Comparison of ENCODE assay signal across 19 cellular contexts in genomic region chr19:7460562-7460966, GRCh38. TPM values are rescaled to one million over a fixed set of nuclear protein-coding genes. Genes with fewer than 3 reads are reported as not detected.
DNase-seq lines count a peak whose midpoint lies in the region; ATAC-seq and TF ChIP-seq lines count a peak whose summit lies in the region.
"Had no signal": no experiment of that assay in that cellular context is flagged by ENCODE, and none has a peak within 500 bp of the region (broad histone marks: within the 10 kb centered on the region; RNA-seq: fewer than 3 reads in every experiment).

No MANE protein-coding gene starts in this region.

- peak; percentile 50; the same call in 1 of the 3 replicates for ATAC-seq in SK-N-SH treated with all-trans-retinoic acid at 6 μM for 48 hours
- ATAC-seq in HG02588 (IDR thresholded peaks at IDR 0.05; ENCODE audit: unreplicated experiment): no peak
- ATAC-seq: heart left ventricle had no signal

- peaks cover 11% of the 10 kb centered on the region for H3K36me3 Mint-ChIP-seq in type B pancreatic cell

- POLR2A ChIA-PET in SK-N-SH (lab: Yijun Ruan, JAX): no interaction called here

- H3K9me3 ChIP-seq in SK-N-SH: no peaks in the 10 kb centered on the region
- H3K9me3 ChIP-seq: esophagus squamous epithelium, heart left ventricle, testis had no signal

- no peak for TF ChIP-seq RAD21 in SK-N-SH (IDR thresholded peaks at IDR 0.05; ENCODE audit: low read length)

- no peaks in the 10 kb centered on the region for H3K4me1 Mint-ChIP-seq in type B pancreatic cell (ENCODE audit: unreplicated experiment)
- H3K4me1 Mint-ChIP-seq: activated naive CD8-positive, alpha-beta T cell treated with anti-CD3 and anti-CD28 coated beads, Interleukin-2, amount 10 ng/mL, durations not matched to agents 7 days and 5 days had no signal

- H3K27me3 ChIP-seq in SK-N-SH (ENCODE audit: insufficient read depth): no peaks in the 10 kb centered on the region
- H3K27me3 ChIP-seq: esophagus squamous epithelium, heart left ventricle, testis had no signal

- H3K27ac ChIP-seq in SK-N-SH (ENCODE audit: low read depth in 2 of 2, low read length in 1 of 2): no peak overlapping the region
- H3K27ac ChIP-seq: 22Rv1, esophagus squamous epithelium, heart left ventricle, testis had no signal

- TF ChIP-seq EP300 in SK-N-SH (IDR thresholded peaks at IDR 0.05; ENCODE audit: borderline replicate concordance in 1 of 2, low read depth in 1 of 2, low read length in 1 of 2): no peak

- peaks cover under 1% of the 10 kb centered on the region for H3K9me3 Mint-ChIP-seq in type B pancreatic cell

- DNase-seq in SK-N-SH (no peak), amniotic epithelial cell (ENCODE audit: low read depth) (peak; percentile 62), iris pigment epithelial cell (ENCODE audit: low read depth) (peak; percentile 78), type B pancreatic cell (ENCODE audit: extremely low spot score, unreplicated experiment) (no peak), DMS153 (lab: John Stamatoyannopoulos, UW) (no peak), iPS-NIHi11 (ENCODE audit: low spot score) (no peak)
- DNase-seq: activated naive CD8-positive, alpha-beta T cell treated with anti-CD3 and anti-CD28 coated beads, Interleukin-2, amount 10 ng/mL, durations not matched to agents 7 days and 5 days; caudate nucleus; esophagus squamous epithelium; heart left ventricle; midbrain; MM.1S; NCI-H187 treated with DMSO at 0.1 percent for 48 hours; NCI-H446; RPMI8226; testis had no signal

- peak overlapping the region; percentile 29 for H3K27ac Mint-ChIP-seq in type B pancreatic cell
- H3K27ac Mint-ChIP-seq: activated naive CD8-positive, alpha-beta T cell treated with anti-CD3 and anti-CD28 coated beads, Interleukin-2, amount 10 ng/mL, durations not matched to agents 7 days and 5 days had no signal

- H4K20me1 ChIP-seq in SK-N-SH (ENCODE audit: insufficient read depth): no peaks in the 10 kb centered on the region

- H3K4me1 ChIP-seq in SK-N-SH (ENCODE audit: control insufficient read depth in 1 of 2, insufficient read depth in 2 of 2, low read depth in 1 of 2, low read length in 1 of 2): no peaks in the 10 kb centered on the region
- H3K4me1 ChIP-seq: esophagus squamous epithelium, heart left ventricle, testis had no signal

- H3F3A ChIP-seq in SK-N-SH (replicated peaks; ENCODE audit: insufficient read depth): no peaks in the 10 kb centered on the region

- 88% methylated on average over 13 of the region's 14 CpGs for WGBS in SK-N-SH (ENCODE audit: low lambda C conversion rate)

- no peaks in the 10 kb centered on the region for H3K9me2 ChIP-seq in SK-N-SH

- no peak for TF ChIP-seq CTCF in SK-N-SH (IDR thresholded peaks at IDR 0.05)
- no peak for TF ChIP-seq CTCF in type B pancreatic cell (conservative IDR thresholded peaks at IDR 0.05)

- no peaks in the 10 kb centered on the region for H3K27me3 Mint-ChIP-seq in type B pancreatic cell
- H3K27me3 Mint-ChIP-seq: activated naive CD8-positive, alpha-beta T cell treated with anti-CD3 and anti-CD28 coated beads, Interleukin-2, amount 10 ng/mL, durations not matched to agents 7 days and 5 days had no signal

- no peak overlapping the region for H2AFZ ChIP-seq in SK-N-SH (ENCODE audit: low read depth)

- no peak overlapping the region for H3K9ac ChIP-seq in SK-N-SH

- no peaks in the 10 kb centered on the region for H3K79me2 ChIP-seq in SK-N-SH (ENCODE audit: insufficient read depth)

- no peak overlapping the region for H3K4me3 Mint-ChIP-seq in type B pancreatic cell
- H3K4me3 Mint-ChIP-seq: activated naive CD8-positive, alpha-beta T cell treated with anti-CD3 and anti-CD28 coated beads, Interleukin-2, amount 10 ng/mL, durations not matched to agents 7 days and 5 days had no signal

- peaks cover 11 to 31% of the 10 kb centered on the region in 2 experiments for H3K36me3 ChIP-seq in SK-N-SH (replicated peaks in 1 of 2; ENCODE audit: control insufficient read depth in 1 of 2, insufficient read depth in 2 of 2, low read length in 1 of 2)

- no peak overlapping the region for H3K4me3 ChIP-seq in SK-N-SH (ENCODE audit: low read depth in 2 of 2, low read length in 1 of 2)
- H3K4me3 ChIP-seq: esophagus squamous epithelium, heart left ventricle, testis had no signal

- H3K4me2 ChIP-seq in SK-N-SH: no peak overlapping the region

- CTCF ChIA-PET in SK-N-SH (lab: Yijun Ruan, JAX): interaction anchor here (0.6 kb wide), 1 partner anchor 57 kb away, joined by 3 read pairs; no protein-coding TSS in a partner anchor

TF ChIP-seq in SK-N-SH treated with all-trans-retinoic acid at 6 μM for 48 hours, 23 proteins besides CTCF, POLR2A, EP300 and RAD21:
- TF ChIP-seq PPARA (CRISPR knock-in tag; IDR thresholded peaks at IDR 0.05; ENCODE audit: borderline replicate concordance): no peak
- TF ChIP-seq ZC3H10 (CRISPR knock-in tag; IDR thresholded peaks at IDR 0.05): no peak
- no peak for TF ChIP-seq RARB (CRISPR knock-in tag; IDR thresholded peaks at IDR 0.05)
- no peak for TF ChIP-seq POU6F1 (CRISPR knock-in tag; IDR thresholded peaks at IDR 0.05; ENCODE audit: borderline replicate concordance, low read depth)

TF ChIP-seq in SK-N-SH, 30 proteins besides CTCF, POLR2A, EP300 and RAD21:
- TF ChIP-seq ELF1 (IDR thresholded peaks at IDR 0.05) (no peak), RCOR1 (IDR thresholded peaks at IDR 0.05; ENCODE audit: low read length) (no peak), FOSL2 (IDR thresholded peaks at IDR 0.05; ENCODE audit: borderline replicate concordance, low read depth) (no peak), FOXM1 (IDR thresholded peaks at IDR 0.05; ENCODE audit: low read depth) (no peak), POLR2AphosphoS5 (IDR thresholded peaks at IDR 0.05; ENCODE audit: low read depth, low read length) (no peak)

RNA-seq across cellular contexts. Expression of gene PEX11G, which starts 28.3 kb away (rescaled TPM):
- polyA plus RNA-seq in SK-N-SH (2012; rRNA removed): 6.1 and 6.4 TPM in 2 replicates
- 3.9 and 5.3 TPM in 2 replicates for polyA plus RNA-seq in SK-N-SH (2012; cell fraction: cytosol; rRNA removed)
- 5.7 and 8.6 TPM in 2 replicates for polyA plus RNA-seq in SK-N-SH (2012; cell fraction: nucleus; rRNA removed)
- 4.8 and 5.7 TPM in 2 replicates for total RNA-seq in type B pancreatic cell (ENCODE audit: low replicate concordance)

RNA-seq across cellular contexts. Expression of gene ZNF358, which starts 55.3 kb away (rescaled TPM):
- polyA plus RNA-seq in SK-N-SH (2012; rRNA removed): 29.7 and 49.3 TPM in 2 replicates
- polyA plus RNA-seq in SK-N-SH (2012; cell fraction: cytosol; rRNA removed): 21.6 and 32.0 TPM in 2 replicates
- polyA plus RNA-seq in SK-N-SH (2012; cell fraction: nucleus; rRNA removed): 28.1 and 53.6 TPM in 2 replicates
- total RNA-seq in type B pancreatic cell (ENCODE audit: low replicate concordance): 49.8 and 67.1 TPM in 2 replicates

Comparison
In these comparisons a context has a peak if more than half of its experiments do, and no peak if none do; other contexts are left out.
1. DNase-seq: peak in amniotic epithelial cell (single experiment) and iris pigment epithelial cell (single experiment); none in SK-N-SH (single experiment), type B pancreatic cell (single experiment), DMS153 (single experiment) and iPS-NIHi11 (single experiment).